21 cellular contexts compared by ENCODE assay signal in the genomic region with DNA sequence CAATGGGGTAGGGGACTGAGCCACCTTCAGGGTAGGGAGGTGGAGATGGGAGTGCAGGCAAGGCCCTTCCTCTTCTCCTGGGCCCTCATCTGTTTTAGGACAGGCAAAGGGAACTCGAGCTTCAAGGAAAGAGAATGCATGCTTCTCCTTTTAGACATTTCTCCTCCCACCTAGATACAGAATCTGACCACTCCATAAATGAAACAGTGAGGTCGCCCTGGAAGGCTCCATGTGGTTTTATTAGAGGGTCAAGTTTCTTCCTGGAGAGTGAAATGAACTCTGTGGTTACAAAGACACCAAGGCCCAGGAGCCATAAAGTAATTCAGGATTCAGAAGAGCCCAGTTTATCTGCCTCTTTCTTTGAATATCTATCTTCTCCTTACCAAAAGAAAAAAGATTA. TPM values are rescaled to one million over a fixed set of nuclear protein-coding genes. Genes with fewer than 3 reads are reported as not detected.
A peak's percentile ranks its signal among the peaks of the same experiment; 100 is the strongest.
DNase-seq lines count a peak whose midpoint lies in the region; ATAC-seq, FAIRE-seq and TF ChIP-seq lines count a peak whose summit lies in the region.
"Had no signal": no experiment of that assay in that cellular context is flagged by ENCODE, and none has a peak within 500 bp of the region (broad histone marks: within the 10 kb centered on the region; RNA-seq: fewer than 3 reads in every experiment).

No MANE protein-coding gene starts in this region.

- H3K27ac Mint-ChIP-seq in activated naive CD8-positive, alpha-beta T cell treated with anti-CD3 and anti-CD28 coated beads, Interleukin-2, amount 50 U/mL, for 24 hours, result no peak overlapping the region
- H3K27ac Mint-ChIP-seq: activated naive CD4-positive, alpha-beta T cell treated with anti-CD3 and anti-CD28 coated beads, Interleukin-2, amount 50 U/mL, for 24 hours; activated T-cell treated with anti-CD3 and anti-CD28 coated beads, Interleukin-2, amount 50 U/mL, for 24 hours; effector memory CD8-positive, alpha-beta T cell; stimulated activated memory B cell treated with anti-CD40 and anti-IgM and Interleukin-4, amounts not matched to agents 10 μg/mL and 1 μg/mL and 100 μg/mL, for 72 hours had no signal

- no peak overlapping the region for H3K4me3 ChIP-seq in adipocyte (ENCODE audit: low read length)
- H3K4me3 ChIP-seq: A549, breast epithelium, left ventricle myocardium inferior, spleen had no signal

- H3K36me3 ChIP-seq in adipocyte (ENCODE audit: control insufficient read depth, insufficient read depth, low read length, severe bottlenecking), result peaks cover 27% of the 10 kb centered on the region
- H3K36me3 ChIP-seq: breast epithelium had no signal

- no peak for FAIRE-seq in HTR-8/SVneo (lab: Jason Lieb, UNC)
- FAIRE-seq: A549 had no signal

- ATAC-seq in activated naive CD8-positive, alpha-beta T cell treated with anti-CD3 and anti-CD28 coated beads, Interleukin-2, amount 50 U/mL, for 24 hours, result no peak
- ATAC-seq in omental fat pad (ENCODE audit: low FRiP score), result no peak
- ATAC-seq: A549; effector memory CD8-positive, alpha-beta T cell; stimulated activated memory B cell treated with anti-CD40 and anti-IgM and Interleukin-4, amounts not matched to agents 10 μg/mL and 1 μg/mL and 100 μg/mL, for 72 hours had no signal

- peaks cover 2% of the 10 kb centered on the region for H3K27me3 Mint-ChIP-seq in activated naive CD8-positive, alpha-beta T cell treated with anti-CD3 and anti-CD28 coated beads, Interleukin-2, amount 50 U/mL, for 24 hours
- H3K27me3 Mint-ChIP-seq: stimulated activated memory B cell treated with anti-CD40 and anti-IgM and Interleukin-4, amounts not matched to agents 10 μg/mL and 1 μg/mL and 100 μg/mL, for 72 hours had no signal

- no peaks in the 10 kb centered on the region for H3K9me3 ChIP-seq in adipocyte (ENCODE audit: control insufficient read depth, low read length)
- H3K9me3 ChIP-seq: A549, breast epithelium, left ventricle myocardium inferior, spleen had no signal

- peaks cover 37% of the 10 kb centered on the region for H3K4me1 ChIP-seq in adipocyte (ENCODE audit: control insufficient read depth, insufficient read depth, low read length)
- H3K4me1 ChIP-seq: foreskin keratinocyte had no signal

- H3K36me3 Mint-ChIP-seq in activated naive CD8-positive, alpha-beta T cell treated with anti-CD3 and anti-CD28 coated beads, Interleukin-2, amount 50 U/mL, for 24 hours (ENCODE audit: low read depth), result no peaks in the 10 kb centered on the region
- H3K36me3 Mint-ChIP-seq: activated naive CD4-positive, alpha-beta T cell treated with anti-CD3 and anti-CD28 coated beads, Interleukin-2, amount 50 U/mL, for 24 hours had no signal

- DNase-seq in AG08395 (ENCODE audit: low spot score) (peak; percentile 18), HTR-8/SVneo (ENCODE audit: insufficient read length, low spot score) (peak; percentile 41), adipocyte (ENCODE audit: low read depth) (peak; percentile 47), kidney tubule cell (ENCODE audit: low spot score) (peak; percentile 46), NCI-H2107 (lab: John Stamatoyannopoulos, UW) (no peak), GM19240 (ENCODE audit: insufficient read length, low spot score) (no peak), omental fat pad (ENCODE audit: low spot score) (no peak)
- DNase-seq in activated naive CD8-positive, alpha-beta T cell treated with anti-CD3 and anti-CD28 coated beads, Interleukin-2, amount 50 U/mL, for 24 hours, result no peak
- DNase-seq: activated CD4-positive, alpha-beta T cell treated with anti-CD3 and anti-CD28 coated beads, Interleukin-2, amount 50 U/mL, for 48 hours; activated T-cell treated with anti-CD3 and anti-CD28 coated beads, Interleukin-2, amount 50 U/mL, for 24 hours; effector memory CD8-positive, alpha-beta T cell; foreskin keratinocyte; H7; left ventricle myocardium inferior; NCI-H187 treated with DMSO at 0.1 percent for 48 hours; NCI-H524 treated with DMSO at 0.1 percent for 48 hours; spleen had no signal

- H3K9ac ChIP-seq in adipocyte (ENCODE audit: low read length), result no peak overlapping the region

- no peak for TF ChIP-seq CTCF in omental fat pad (IDR thresholded peaks at IDR 0.05)

- H3K4me3 Mint-ChIP-seq in activated naive CD8-positive, alpha-beta T cell treated with anti-CD3 and anti-CD28 coated beads, Interleukin-2, amount 50 U/mL, for 24 hours, result no peak overlapping the region
- H3K4me3 Mint-ChIP-seq: activated naive CD4-positive, alpha-beta T cell treated with anti-CD3 and anti-CD28 coated beads, Interleukin-2, amount 50 U/mL, for 24 hours; activated T-cell treated with anti-CD3 and anti-CD28 coated beads, Interleukin-2, amount 50 U/mL, for 24 hours; effector memory CD8-positive, alpha-beta T cell; stimulated activated memory B cell treated with anti-CD40 and anti-IgM and Interleukin-4, amounts not matched to agents 10 μg/mL and 1 μg/mL and 100 μg/mL, for 72 hours had no signal

- H3K27me3 ChIP-seq in adipocyte (replicated peaks; ENCODE audit: control insufficient read depth, insufficient read depth, low read length), result no peaks in the 10 kb centered on the region
- H3K27me3 ChIP-seq: breast epithelium, foreskin keratinocyte, spleen had no signal

- H3K9me3 Mint-ChIP-seq in activated naive CD8-positive, alpha-beta T cell treated with anti-CD3 and anti-CD28 coated beads, Interleukin-2, amount 50 U/mL, for 24 hours, result no peaks in the 10 kb centered on the region
- H3K9me3 Mint-ChIP-seq: activated naive CD4-positive, alpha-beta T cell treated with anti-CD3 and anti-CD28 coated beads, Interleukin-2, amount 50 U/mL, for 24 hours; activated T-cell treated with anti-CD3 and anti-CD28 coated beads, Interleukin-2, amount 50 U/mL, for 24 hours; effector memory CD8-positive, alpha-beta T cell; stimulated activated memory B cell treated with anti-CD40 and anti-IgM and Interleukin-4, amounts not matched to agents 10 μg/mL and 1 μg/mL and 100 μg/mL, for 72 hours had no signal

- peaks cover 1% of the 10 kb centered on the region for H3K4me1 Mint-ChIP-seq in activated naive CD8-positive, alpha-beta T cell treated with anti-CD3 and anti-CD28 coated beads, Interleukin-2, amount 50 U/mL, for 24 hours
- H3K4me1 Mint-ChIP-seq: activated naive CD4-positive, alpha-beta T cell treated with anti-CD3 and anti-CD28 coated beads, Interleukin-2, amount 50 U/mL, for 24 hours had no signal

RNA-seq across cellular contexts. Expression of a gene that starts 14.9 kb away (rescaled TPM):
- total RNA-seq in omental fat pad, result 100 to 1,000 TPM in 1 of 4 donors, 10 to 100 TPM in 3; 37.1 to 146 (median 45.9) TPM

Comparison
In these comparisons a context has a peak if more than half of its experiments do, and no peak if none do; other contexts are left out.
1. DNase-seq: peak in AG08395 (single experiment), HTR-8/SVneo (single experiment), adipocyte (single experiment) and kidney tubule cell (single experiment); none in NCI-H2107 (single experiment), GM19240 (single experiment), activated naive CD8-positive, alpha-beta T cell treated with anti-CD3 and anti-CD28 coated beads, Interleukin-2, amount 50 U/mL, for 24 hours (single experiment) and omental fat pad (single experiment).